In genomic region chr5:174419523-174420132, GRCh38 we compare ENCODE assay signal across 8 cellular contexts.
A peak's percentile ranks its signal among the peaks of the same experiment; 100 is the strongest.
DNase-seq lines count a peak whose midpoint lies in the region; TF ChIP-seq lines count a peak whose summit lies in the region.

No MANE protein-coding gene starts in this region.

- no peak overlapping the region for H3K27ac Mint-ChIP-seq in T-helper 2 cell treated with Interferon-gamma antibody and Interleukin-4, amounts not matched to agents 5 μg/mL and 100 μg/mL, for 36 hours

- peaks cover 9% of the 10 kb centered on the region for H3K27me3 Mint-ChIP-seq in T-helper 2 cell treated with Interferon-gamma antibody and Interleukin-4, amounts not matched to agents 5 μg/mL and 100 μg/mL, for 36 hours (ENCODE audit: low read depth)

- no peaks in the 10 kb centered on the region for H3K36me3 Mint-ChIP-seq in T-helper 2 cell treated with Interferon-gamma antibody and Interleukin-4, amounts not matched to agents 5 μg/mL and 100 μg/mL, for 36 hours (ENCODE audit: low read depth)

- H3K9me3 ChIP-seq in HAP-1 = no peaks in the 10 kb centered on the region
- no peaks in the 10 kb centered on the region for H3K9me3 ChIP-seq in right atrium auricular region

- no peak overlapping the region for H3K27ac ChIP-seq in right atrium auricular region

- peak; percentile 82 for DNase-seq in EL
- peak; percentile 71 to 93 for DNase-seq in HAP-1 (ENCODE audit: low spot score in 2 of 2)
- peak; percentile 28 for DNase-seq in NCI-H1092 (lab: John Stamatoyannopoulos, UW)
- DNase-seq in T-helper 2 cell treated with Interferon-gamma antibody and Interleukin-4, amounts not matched to agents 5 μg/mL and 100 μg/mL, for 36 hours (ENCODE audit: low spot score) = peak; percentile 54
- DNase-seq in amygdala (lab: John Stamatoyannopoulos, UW) = peak; percentile 46 to 98 (median 80)
- peak; percentile 92 for DNase-seq in right atrium auricular region (ENCODE audit: low spot score)
- DNase-seq in putamen (ENCODE audit: low spot score) = peak; percentile 92
- DNase-seq in cerebellar nuclear complex (lab: John Stamatoyannopoulos, UW) = no peak

- H3K4me1 ChIP-seq in HAP-1 = no peaks in the 10 kb centered on the region
- H3K4me1 ChIP-seq in right atrium auricular region = peaks cover 0 to 4% of the 10 kb centered on the region in 2 donors

- TF ChIP-seq CTCF in right atrium auricular region (IDR thresholded peaks at IDR 0.05) = peak; percentile 76 to 92

- H3K4me3 ChIP-seq in HAP-1 (no peak overlapping the region), right atrium auricular region (no peak overlapping the region)

- peak overlapping the region; percentile 7 for H3K4me3 Mint-ChIP-seq in T-helper 2 cell treated with Interferon-gamma antibody and Interleukin-4, amounts not matched to agents 5 μg/mL and 100 μg/mL, for 36 hours

- H3K27me3 ChIP-seq in HAP-1 (ENCODE audit: low read depth) (peaks cover 11% of the 10 kb centered on the region; the same call in 1 of the 2 replicates), right atrium auricular region (no peaks in the 10 kb centered on the region)

- H3K36me3 ChIP-seq in HAP-1 (replicated peaks) = no peaks in the 10 kb centered on the region
- no peaks in the 10 kb centered on the region for H3K36me3 ChIP-seq in right atrium auricular region

- peaks cover 2% of the 10 kb centered on the region for H3K4me1 Mint-ChIP-seq in T-helper 2 cell treated with Interferon-gamma antibody and Interleukin-4, amounts not matched to agents 5 μg/mL and 100 μg/mL, for 36 hours (ENCODE audit: low read depth)

- no peaks in the 10 kb centered on the region for H3K9me3 Mint-ChIP-seq in T-helper 2 cell treated with Interferon-gamma antibody and Interleukin-4, amounts not matched to agents 5 μg/mL and 100 μg/mL, for 36 hours

- in situ Hi-C loops in HAP-1 (cut with MboI; ENCODE audit: low sequenced_read_pairs) = loop anchor here (5.0 to 25.0 kb wide), 3 partner anchors 318 to 518 kb away; no protein-coding TSS in a partner anchor

Comparison
In these comparisons a context has a peak if more than half of its experiments do, and no peak if none do; other contexts are left out.
1. DNase-seq: peak in EL (single experiment), HAP-1 (2 of 2), NCI-H1092 (single experiment), T-helper 2 cell treated with Interferon-gamma antibody and Interleukin-4, amounts not matched to agents 5 μg/mL and 100 μg/mL, for 36 hours (single experiment), amygdala (56 of 56), right atrium auricular region (single experiment) and putamen (single experiment); none in cerebellar nuclear complex (0 of 2).